1 cellular context compared by ENCODE assay signal in genomic region chr10:93186631-93187030, GRCh38.
TF ChIP-seq lines count a peak whose summit lies in the region.

No MANE protein-coding gene starts in this region.

TF ChIP-seq in H1, 55 proteins besides CTCF, POLR2A, EP300 and RAD21:
- TF ChIP-seq NANOG (IDR thresholded peaks at IDR 0.05; ENCODE audit: insufficient read depth, low read depth, low read length, poor library complexity, severe bottlenecking) (no peak), ATF3 (IDR thresholded peaks at IDR 0.05; ENCODE audit: insufficient read depth, low read depth, low read length) (no peak), CHD7 (IDR thresholded peaks at IDR 0.05; ENCODE audit: insufficient replicate concordance, low read length) (no peak), KDM5A (IDR thresholded peaks at IDR 0.05; ENCODE audit: low read length) (no peak), ASH2L (IDR thresholded peaks at IDR 0.05; ENCODE audit: low read length) (no peak), RXRA (IDR thresholded peaks at IDR 0.05; ENCODE audit: insufficient read depth, low read depth, low read length) (no peak)
